Comparison of ENCODE assay signal across 6 cellular contexts in genomic region chr10:46415291-46415690, GRCh38.
ATAC-seq and TF ChIP-seq lines count a peak whose summit lies in the region.
"Not testable (repeated sequence)": the region's sequence is repeated elsewhere in the genome, so short reads cannot be mapped to it uniquely, and the experiment has no call there.

No MANE protein-coding gene starts in this region.

- peak; percentile 86 for ATAC-seq in GM18511 (IDR thresholded peaks at IDR 0.05; ENCODE audit: unreplicated experiment)
- ATAC-seq in GM18867 (IDR thresholded peaks at IDR 0.05; ENCODE audit: unreplicated experiment), result peak; percentile 80
- peak; percentile 68 for ATAC-seq in GM21529 (IDR thresholded peaks at IDR 0.05; ENCODE audit: unreplicated experiment)
- ATAC-seq in HG02852 (IDR thresholded peaks at IDR 0.05; ENCODE audit: unreplicated experiment), result peak; percentile 59
- ATAC-seq in HG03175 (IDR thresholded peaks at IDR 0.05; ENCODE audit: unreplicated experiment), result peak; percentile 46

- TF ChIP-seq CTCF in VCaP (conservative IDR thresholded peaks at IDR 0.05), result not testable (repeated sequence)

- peak overlapping the region; percentile 56; the same call in 1 of the 2 replicates for H3K27ac ChIP-seq in VCaP

Comparison
In these comparisons a context has a peak if more than half of its experiments do, and no peak if none do; other contexts are left out.
1. Peak in every context shown above with its lines: ATAC-seq and H3K27ac ChIP-seq.